In genomic region chr7:12731214-12731656, GRCh38 we compare ENCODE assay signal across 10 cellular contexts. TPM values are rescaled to one million over a fixed set of nuclear protein-coding genes. Genes with fewer than 3 reads are reported as not detected.
DNase-seq lines count a peak whose midpoint lies in the region; ATAC-seq and TF ChIP-seq lines count a peak whose summit lies in the region.
"Had no signal": no experiment of that assay in that cellular context is flagged by ENCODE, and none has a peak within 500 bp of the region (broad histone marks: within the 10 kb centered on the region; RNA-seq: fewer than 3 reads in every experiment).

No MANE protein-coding gene starts in this region.

- H3K36me3 ChIP-seq in HCT116 (ENCODE audit: control insufficient read depth in 1 of 2, insufficient read depth in 2 of 2, low read length in 2 of 2) = no peaks in the 10 kb centered on the region

- ATAC-seq in HCT116 = peak; percentile 87
- ATAC-seq in GM21528 (IDR thresholded peaks at IDR 0.05; ENCODE audit: low FRiP score, unreplicated experiment) = no peak
- ATAC-seq in GM21390 (IDR thresholded peaks at IDR 0.05; ENCODE audit: unreplicated experiment) = no peak
- ATAC-seq: stimulated activated naive B cell treated with anti-CD40 and anti-IgM and Interleukin-4, amounts not matched to agents 10 μg/mL and 1 μg/mL and 100 μg/mL, for 72 hours had no signal

- RAD21 ChIA-PET in HCT116 (lab: Charles Lee; ENCODE audit: low non-redundant PET in 1 of 2, low total read pairs in 2 of 2, uncharacterized antibody in 2 of 2, unreplicated experiment in 2 of 2) = no interaction called here

- CTCF ChIA-PET in HCT116 (lab: Charles Lee) = no interaction called here

- TF ChIP-seq RAD21 in HCT116 (IDR thresholded peaks at IDR 0.05; ENCODE audit: low read depth) = peak; percentile 58

- peak overlapping the region; percentile 26; the same call in 1 of the 2 replicates for H3K4me2 ChIP-seq in HCT116 (ENCODE audit: low read length)

- no peaks in the 10 kb centered on the region for H4K20me1 ChIP-seq in HCT116 (ENCODE audit: insufficient read depth)

- DNase-seq in AG20443 (ENCODE audit: low spot score) (peak; percentile 15), HCT116 (ENCODE audit: low read depth, low spot score) (peak; percentile 34), UCSD-AML1 (lab: John Stamatoyannopoulos, UW; ENCODE audit: unreplicated experiment) (peak; percentile 3), iPS DF 19.7 (ENCODE audit: low read depth, low spot score) (peak; percentile 47), epidermal melanocyte (ENCODE audit: insufficient read length, low spot score) (no peak), inferior parietal cortex (ENCODE audit: extremely low spot score) (no peak)
- DNase-seq: stimulated activated naive B cell treated with anti-CD40 and anti-IgM and Interleukin-4, amounts not matched to agents 10 μg/mL and 1 μg/mL and 100 μg/mL, for 72 hours had no signal

- H3K4me3 ChIP-seq in HCT116 (replicated peaks in 1 of 2; ENCODE audit: low read depth in 1 of 2, low read length in 2 of 2) = no peak overlapping the region
- H3K4me3 ChIP-seq: SK-N-MC had no signal

- no TSS peak for BruUV-seq in HCT116 (replicated peaks; lab: Mats Ljungman, UMichigan)

- H3K79me2 ChIP-seq in HCT116 (ENCODE audit: insufficient read depth, low read length) = no peaks in the 10 kb centered on the region

- intact Hi-C loops in HCT116 (cut with micrococcal nuclease) = no loop called here

- POLR2A ChIA-PET in HCT116 (lab: Charles Lee) = no interaction called here

- peaks cover 17 to 18% of the 10 kb centered on the region in 2 experiments; a peak in 3 of 4 replicates for H3K4me1 ChIP-seq in HCT116 (ENCODE audit: control insufficient read depth in 1 of 2, insufficient read depth in 2 of 2, low read length in 2 of 2)

- no peaks in the 10 kb centered on the region for H3K9me2 ChIP-seq in HCT116 (ENCODE audit: insufficient read depth)

- H3K27ac ChIP-seq in HCT116 (ENCODE audit: low read depth, low read length) = no peak overlapping the region
- H3K27ac ChIP-seq: SK-N-MC had no signal

- no peak for TF ChIP-seq POLR2A in HCT116 (IDR thresholded peaks at IDR 0.05; ENCODE audit: borderline replicate concordance, extremely low read depth, insufficient read depth, insufficient read length)

- H2AFZ ChIP-seq in HCT116 (ENCODE audit: low read depth, low read length, poor library complexity, severe bottlenecking) = peak overlapping the region; percentile 85

- H3K9ac ChIP-seq in HCT116 (ENCODE audit: low read length) = no peak overlapping the region

- TF ChIP-seq CTCF in HCT116 (IDR thresholded peaks at IDR 0.05 in 2 of 3, conservative IDR thresholded peaks at IDR 0.05 in 1 of 3; ENCODE audit: borderline replicate concordance in 1 of 3, insufficient read depth in 1 of 3, low read depth in 2 of 3, low read length in 2 of 3) = peak in 2 of 3 experiments; percentile 13 to 21; a peak in 1 of 6 replicates

- no peaks in the 10 kb centered on the region for H3K27me3 ChIP-seq in HCT116 (ENCODE audit: insufficient read depth, low read length)

- H3K9me3 ChIP-seq in HCT116 (ENCODE audit: control insufficient read depth in 1 of 2, insufficient read depth in 1 of 2, low read depth in 1 of 2, low read length in 2 of 2) = no peaks in the 10 kb centered on the region

TF ChIP-seq in HCT116, 20 proteins besides CTCF, POLR2A, EP300 and RAD21:
- TF ChIP-seq EZH2phosphoT487 (IDR thresholded peaks at IDR 0.05; ENCODE audit: borderline replicate concordance) (no peak), ELF1 (IDR thresholded peaks at IDR 0.05; ENCODE audit: borderline replicate concordance, low read depth) (no peak), TCF7L2 (IDR thresholded peaks at IDR 0.05; ENCODE audit: borderline replicate concordance, extremely low read depth, insufficient read depth, insufficient read length) (no peak), EGR1 (IDR thresholded peaks at IDR 0.05; ENCODE audit: low read depth) (no peak), ZFX (IDR thresholded peaks at IDR 0.05) (no peak), SP1 (IDR thresholded peaks at IDR 0.05; ENCODE audit: low read depth) (no peak; the same call in 1 of the 2 replicates), YY1 (IDR thresholded peaks at IDR 0.05; ENCODE audit: extremely low read depth, insufficient replicate concordance, low read depth, low read length) (no peak), POLR2AphosphoS5 (IDR thresholded peaks at IDR 0.05; ENCODE audit: low read depth, low read length) (no peak), SRF (IDR thresholded peaks at IDR 0.05; ENCODE audit: low read depth) (no peak), ZNF274 (IDR thresholded peaks at IDR 0.05; ENCODE audit: low read depth, low read length) (no peak), EZH2 (IDR thresholded peaks at IDR 0.05) (no peak), FOSL1 (IDR thresholded peaks at IDR 0.05; ENCODE audit: low read depth) (no peak), JUND (IDR thresholded peaks at IDR 0.05) (no peak)

RNA-seq across cellular contexts. Expression of gene ARL4A, which starts 43.8 kb away (rescaled TPM):
- total RNA-seq in HCT116 (2021; ENCODE audit: unreplicated experiment) = 44.6 TPM
- polyA plus RNA-seq in HCT116 (2012) = 16.3 and 24.2 TPM in 2 replicates

Comparison
In these comparisons a context has a peak if more than half of its experiments do, and no peak if none do; other contexts are left out.
1. DNase-seq: peak in AG20443 (single experiment), HCT116 (single experiment), UCSD-AML1 (single experiment) and iPS DF 19.7 (single experiment); none in epidermal melanocyte (single experiment) and inferior parietal cortex (single experiment).